In the genomic region with DNA sequence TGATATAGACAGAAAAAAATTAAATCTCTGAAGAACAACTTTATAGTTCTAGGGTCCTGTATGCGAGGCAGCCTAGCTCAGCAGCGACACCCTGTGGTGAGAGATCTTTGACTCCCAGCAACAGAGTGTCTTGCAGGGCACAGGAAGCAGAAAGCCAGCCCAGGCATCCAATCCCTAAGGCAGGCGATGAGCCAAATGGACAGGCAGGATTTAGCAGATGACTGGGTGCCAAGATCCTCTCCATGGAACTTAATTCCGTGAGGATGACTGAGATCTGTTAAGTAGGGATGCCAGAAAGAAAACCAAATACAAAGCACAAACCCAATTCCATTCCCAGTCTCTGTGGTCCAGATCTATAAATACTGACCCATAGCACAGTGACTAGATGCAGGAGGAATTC, we compare ENCODE assay signal across 8 cellular contexts. TPM values are rescaled to one million over a fixed set of nuclear protein-coding genes. Genes with fewer than 3 reads are reported as not detected.
DNase-seq lines count a peak whose midpoint lies in the region; ATAC-seq and TF ChIP-seq lines count a peak whose summit lies in the region.

No MANE protein-coding gene starts in this region.

- peaks cover 16% of the 10 kb centered on the region for H3K36me3 Mint-ChIP-seq in activated CD4-positive, alpha-beta T cell treated with anti-CD3 and anti-CD28 coated beads for 36 hours (ENCODE audit: low read depth)

- H3K27me3 Mint-ChIP-seq in activated CD4-positive, alpha-beta T cell treated with anti-CD3 and anti-CD28 coated beads for 36 hours, result no peaks in the 10 kb centered on the region

- peak; percentile 94 for TF ChIP-seq CTCF in AG09309 (IDR thresholded peaks at IDR 0.05; ENCODE audit: control insufficient read depth, insufficient read depth, low read depth, low read length, missing control alignments)

- no peak overlapping the region for H3K4me3 ChIP-seq in AG09309 (ENCODE audit: control insufficient read depth, low read depth, low read length)

- CTCF ChIA-PET in activated CD4-positive, alpha-beta T cell treated with anti-CD3 and anti-CD28 coated beads for 36 hours (lab: Charles Lee), result interaction anchor here (0.6 to 7.1 kb wide), 8 partner anchors 9 to 424 kb away, joined by 3 to 47 read pairs (median 3); no protein-coding TSS in a partner anchor

- H3K4me1 Mint-ChIP-seq in activated CD4-positive, alpha-beta T cell treated with anti-CD3 and anti-CD28 coated beads for 36 hours, result peaks cover 11% of the 10 kb centered on the region

- H3K4me3 Mint-ChIP-seq in activated CD4-positive, alpha-beta T cell treated with anti-CD3 and anti-CD28 coated beads for 36 hours, result no peak overlapping the region

- DNase-seq in AG09309 (ENCODE audit: low read depth) (peak; percentile 90), GOT3 (lab: John Stamatoyannopoulos, UW) (peak; percentile 53), NCI-H510A (lab: John Stamatoyannopoulos, UW) (peak; percentile 48), cerebellum (ENCODE audit: low spot score) (peak; percentile 91), left lobe of liver (ENCODE audit: low spot score) (peak; percentile 88)
- peak; percentile 88 for DNase-seq in activated CD4-positive, alpha-beta T cell treated with anti-CD3 and anti-CD28 coated beads for 36 hours
- peak; percentile 80 for DNase-seq in stimulated activated CD4-positive, alpha-beta T cell treated with anti-CD3 and anti-CD28 coated beads, Interleukin-4, amount 100 ng/mL, for 24 hours

- H3K9me3 Mint-ChIP-seq in activated CD4-positive, alpha-beta T cell treated with anti-CD3 and anti-CD28 coated beads for 36 hours (ENCODE audit: low read depth), result no peaks in the 10 kb centered on the region

- POLR2A ChIA-PET in activated CD4-positive, alpha-beta T cell treated with anti-CD3 and anti-CD28 coated beads for 36 hours (lab: Charles Lee), result interaction anchor here (1.2 kb wide), 1 partner anchor 299 kb away, joined by 5 read pairs; no protein-coding TSS in a partner anchor

- peak; percentile 78 for ATAC-seq in activated CD4-positive, alpha-beta T cell treated with anti-CD3 and anti-CD28 coated beads for 36 hours
- peak; percentile 89 for ATAC-seq in left lobe of liver
- no peak for ATAC-seq in HG03378 (IDR thresholded peaks at IDR 0.05; ENCODE audit: unreplicated experiment)

- intact Hi-C loops in activated CD4-positive, alpha-beta T cell treated with anti-CD3 and anti-CD28 coated beads for 36 hours (cut with DNase I, micrococcal nuclease), result loop anchor here (1.0 to 10.0 kb wide), 9 partner anchors 180 to 787 kb away; no protein-coding TSS in a partner anchor

- no peak overlapping the region for H3K27ac Mint-ChIP-seq in activated CD4-positive, alpha-beta T cell treated with anti-CD3 and anti-CD28 coated beads for 36 hours

RNA-seq across cellular contexts. Expression of gene HLCS, which starts 38.8 kb away (rescaled TPM):
- 10 to 100 TPM; 14.3 to 15.0 TPM for total RNA-seq in activated CD4-positive, alpha-beta T cell treated with anti-CD3 and anti-CD28 coated beads for 36 hours
- total RNA-seq in cerebellum (21.2 TPM), left lobe of liver (16.4 TPM)
